ENCODE assay signal across 10 cellular contexts in the genomic region with DNA sequence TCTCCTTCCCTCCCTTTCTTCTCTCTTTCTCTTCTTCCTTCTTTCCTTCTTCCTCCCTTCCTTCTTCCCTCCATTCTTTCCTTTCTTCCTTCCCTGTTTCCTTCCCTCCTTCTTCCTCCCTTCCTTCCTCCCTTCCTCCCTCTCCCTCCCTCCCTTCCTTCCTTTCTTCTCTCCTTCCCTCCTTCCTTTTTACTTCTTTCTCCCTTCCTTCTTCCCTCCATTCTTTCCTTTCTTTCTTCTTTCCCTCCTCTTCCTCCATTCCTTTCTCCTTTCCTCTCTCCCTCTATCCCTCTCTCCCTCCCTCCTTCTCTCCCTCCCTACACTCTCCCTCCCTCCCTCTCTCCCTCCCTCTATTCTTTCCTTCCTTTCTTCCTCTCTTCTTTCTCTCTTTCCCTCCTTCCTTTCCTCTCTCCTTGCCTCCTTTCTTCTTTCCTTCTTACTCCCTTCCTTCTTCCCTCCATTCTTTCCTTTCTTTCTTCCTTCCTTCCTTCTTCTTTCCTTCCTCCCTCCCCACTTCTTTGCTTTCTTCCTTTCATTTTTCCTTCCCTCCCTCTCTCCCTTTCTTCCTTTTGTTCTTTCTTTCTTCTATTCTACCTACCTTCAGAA.
"Had no signal": no experiment of that assay in that cellular context is flagged by ENCODE, and none has a peak within 500 bp of the region (broad histone marks: within the 10 kb centered on the region; RNA-seq: fewer than 3 reads in every experiment).

No MANE protein-coding gene starts in this region.

- H3K27ac ChIP-seq: GM23248, HL-60, KMS-11 had no signal

- H3K4me2 ChIP-seq: KMS-11 had no signal

- ATAC-seq: HCT116 had no signal

- H3K4me3 ChIP-seq: GM23248, HAP-1 had no signal

- H3K36me3 ChIP-seq: HAP-1 had no signal

- DNase-seq: GM23248, GOT3, H7, HFFc6, IMR-90, KBM-7 had no signal

- H3K27ac Mint-ChIP-seq: HFFc6 had no signal

- H3K9ac ChIP-seq: GM23248, KMS-11 had no signal

- H3K4me3 Mint-ChIP-seq: HFFc6 had no signal

- H2AFZ ChIP-seq: GM23248 had no signal

- H3K4me1 ChIP-seq: HAP-1 had no signal
